ENCODE assay signal across 19 cellular contexts in genomic region chr1:42806593-42806992, GRCh38. TPM values are rescaled to one million over a fixed set of nuclear protein-coding genes. Genes with fewer than 3 reads are reported as not detected.
DNase-seq lines count a peak whose midpoint lies in the region; ATAC-seq and TF ChIP-seq lines count a peak whose summit lies in the region.
"Had no signal": no experiment of that assay in that cellular context is flagged by ENCODE, and none has a peak within 500 bp of the region (broad histone marks: within the 10 kb centered on the region; RNA-seq: fewer than 3 reads in every experiment).

No MANE protein-coding gene starts in this region.

- H3K4me3 ChIP-seq in CD4-positive, CD25-positive, alpha-beta regulatory T cell (ENCODE audit: low read depth, low read length), result peak overlapping the region; percentile 42
- H3K4me3 ChIP-seq in heart left ventricle (no peak overlapping the region), ascending aorta (no peak overlapping the region), ovary (no peak overlapping the region)
- H3K4me3 ChIP-seq: MG63, Peyer's patch had no signal

- H3K9me3 Mint-ChIP-seq in CD4-positive, CD25-positive, alpha-beta regulatory T cell, result peaks cover 0 to 2% (median 0%) of the 10 kb centered on the region in 7 donors

- peaks cover 29% of the 10 kb centered on the region for H3K36me3 Mint-ChIP-seq in CD4-positive, CD25-positive, alpha-beta regulatory T cell
- H3K36me3 Mint-ChIP-seq in T-helper 17 cell (ENCODE audit: low read depth), result peaks cover 4% of the 10 kb centered on the region

- H3K4me1 Mint-ChIP-seq in CD4-positive, CD25-positive, alpha-beta regulatory T cell, result peaks cover 14 to 42% (median 28%) of the 10 kb centered on the region in 4 donors
- peaks cover 8% of the 10 kb centered on the region for H3K4me1 Mint-ChIP-seq in T-helper 17 cell
- H3K4me1 Mint-ChIP-seq: H9 had no signal

- peak overlapping the region; percentile 13 to 57 (median 36) for H3K4me3 Mint-ChIP-seq in CD4-positive, CD25-positive, alpha-beta regulatory T cell
- no peak overlapping the region for H3K4me3 Mint-ChIP-seq in T-helper 17 cell
- H3K4me3 Mint-ChIP-seq: H9 had no signal

- DNase-seq in CD4-positive, CD25-positive, alpha-beta regulatory T cell, result no peak
- DNase-seq in EL (peak; percentile 56), T-helper 17 cell (no peak), myocyte (ENCODE audit: low read depth) (peak; percentile 56), heart left ventricle (no peak), ascending aorta (ENCODE audit: low spot score in 2 of 2) (no peak), ovary (no peak)
- DNase-seq: DMS79; H9; Kasumi-1; MG63; NCI-H1048; NCI-H1436 treated with DMSO at 0.1 percent for 48 hours; NCI-H2029; NCI-H446 treated with DMSO at 0.1 percent for 48 hours; NK-92 treated with Interleukin-12 subunit alpha and Interleukin-12 subunit beta, amount 100 ng/mL, for 24 hours; Peyer's patch had no signal

- peak overlapping the region; percentile 81 to 91 (median 83) for H3K27ac Mint-ChIP-seq in CD4-positive, CD25-positive, alpha-beta regulatory T cell
- peak overlapping the region; percentile 16 for H3K27ac Mint-ChIP-seq in T-helper 17 cell
- H3K27ac Mint-ChIP-seq: H9 had no signal

- H3K36me3 ChIP-seq in CD4-positive, CD25-positive, alpha-beta regulatory T cell (ENCODE audit: control insufficient read depth, insufficient read depth, low read length), result peaks cover 7% of the 10 kb centered on the region
- H3K36me3 ChIP-seq in heart left ventricle, result peaks cover 0 to 31% (median 9%) of the 10 kb centered on the region in 9 donors
- H3K36me3 ChIP-seq in ascending aorta, result peaks cover 3 to 9% of the 10 kb centered on the region in 2 donors
- no peaks in the 10 kb centered on the region for H3K36me3 ChIP-seq in ovary
- H3K36me3 ChIP-seq: MG63, Peyer's patch had no signal

- peak overlapping the region; percentile 68 for H3K27ac ChIP-seq in CD4-positive, CD25-positive, alpha-beta regulatory T cell (ENCODE audit: insufficient read depth, low read length, poor library complexity, severe bottlenecking)
- H3K27ac ChIP-seq in heart left ventricle (no peak overlapping the region), ascending aorta (no peak overlapping the region), ovary (no peak overlapping the region)
- H3K27ac ChIP-seq: Peyer's patch had no signal

- 86 to 92% (median 90%) methylated on average over 5 of the region's 5 CpGs for WGBS in heart left ventricle, 4 donors
- WGBS in ovary, 3 donors, result 58 to 63% (median 60%) methylated on average over 5 of the region's 5 CpGs

- H3K27me3 ChIP-seq in CD4-positive, CD25-positive, alpha-beta regulatory T cell (ENCODE audit: control insufficient read depth, insufficient read depth, low read length), result no peaks in the 10 kb centered on the region
- H3K27me3 ChIP-seq in heart left ventricle, result no peaks in the 10 kb centered on the region
- H3K27me3 ChIP-seq in ascending aorta, result no peaks in the 10 kb centered on the region
- no peaks in the 10 kb centered on the region for H3K27me3 ChIP-seq in ovary
- H3K27me3 ChIP-seq: MG63, Peyer's patch had no signal

- no peak for TF ChIP-seq EP300 in ovary (IDR thresholded peaks at IDR 0.05)

- no peak for ATAC-seq in CD4-positive, CD25-positive, alpha-beta regulatory T cell (ENCODE audit: low read depth in 2 of 2)
- no peak for ATAC-seq in T-helper 17 cell
- ATAC-seq in heart left ventricle, result no peak
- no peak for ATAC-seq in HG02798 (IDR thresholded peaks at IDR 0.05; ENCODE audit: poor library complexity, unreplicated experiment)
- ATAC-seq: Right ventricle myocardium inferior had no signal

- H3K27me3 Mint-ChIP-seq in CD4-positive, CD25-positive, alpha-beta regulatory T cell, result peaks cover 6% of the 10 kb centered on the region
- H3K27me3 Mint-ChIP-seq in T-helper 17 cell, result no peaks in the 10 kb centered on the region

- TF ChIP-seq POLR2A in heart left ventricle (IDR thresholded peaks at IDR 0.05) (no peak), ovary (IDR thresholded peaks at IDR 0.05) (no peak)

- intact Hi-C loops in heart left ventricle (cut with DNase I) (no loop called here), ascending aorta (cut with DNase I) (no loop called here), ovary (cut with DNase I) (no loop called here)

- no peak for TF ChIP-seq CTCF in heart left ventricle (IDR thresholded peaks at IDR 0.05)
- no peak for TF ChIP-seq CTCF in ascending aorta (IDR thresholded peaks at IDR 0.05)
- TF ChIP-seq CTCF in ovary (IDR thresholded peaks at IDR 0.05), result no peak

- H3K4me1 ChIP-seq in CD4-positive, CD25-positive, alpha-beta regulatory T cell (ENCODE audit: control insufficient read depth, insufficient read depth, low read length, poor library complexity, severe bottlenecking), result peaks cover 23% of the 10 kb centered on the region
- H3K4me1 ChIP-seq in heart left ventricle, result peaks cover 0 to 8% (median 0%) of the 10 kb centered on the region in 12 donors
- no peaks in the 10 kb centered on the region for H3K4me1 ChIP-seq in ascending aorta
- no peaks in the 10 kb centered on the region for H3K4me1 ChIP-seq in ovary (ENCODE audit: insufficient read depth)
- H3K4me1 ChIP-seq: Peyer's patch had no signal

- H3K9me3 ChIP-seq in CD4-positive, CD25-positive, alpha-beta regulatory T cell (ENCODE audit: control insufficient read depth in 2 of 2, low read length in 2 of 2), result no peaks in the 10 kb centered on the region
- H3K9me3 ChIP-seq in T-helper 17 cell (ENCODE audit: control insufficient read depth, low read length, poor library complexity, severe bottlenecking) (no peaks in the 10 kb centered on the region), heart left ventricle (no peaks in the 10 kb centered on the region), ascending aorta (no peaks in the 10 kb centered on the region), ovary (no peaks in the 10 kb centered on the region)
- H3K9me3 ChIP-seq: Peyer's patch had no signal

RNA-seq across cellular contexts. Expression of gene ERMAP, which starts 10.3 kb away (rescaled TPM):
- total RNA-seq in CD4-positive, CD25-positive, alpha-beta regulatory T cell, result 4.9 TPM
- 1 to 10 TPM; 2.8 to 4.1 (median 3.5) TPM for polyA plus RNA-seq in CD4-positive, CD25-positive, alpha-beta regulatory T cell
- total RNA-seq in T-helper 17 cell (1 to 10 TPM; 6.4 to 8.9 TPM), myocyte (15.1 and 15.9 TPM in 2 replicates), heart left ventricle (1 to 10 TPM; 2.2 to 8.2 (median 5.4) TPM), ascending aorta (0.11 TPM), ovary (10 to 100 TPM in 1 of 7 donors, 1 to 10 TPM in 6; 3.2 to 10.6 (median 7.7) TPM)
- polyA plus RNA-seq in myocyte (2012), result 9.4 TPM
- polyA plus RNA-seq in heart left ventricle (1 to 10 TPM; 2.6 to 2.8 TPM), ovary (10 to 100 TPM in 1 of 2 donors, 1 to 10 TPM in 1; 5.0 to 12.8 TPM)

RNA-seq across cellular contexts. Expression of gene SVBP, which starts 10.6 kb away (rescaled TPM):
- total RNA-seq in CD4-positive, CD25-positive, alpha-beta regulatory T cell, result 24.4 TPM
- polyA plus RNA-seq in CD4-positive, CD25-positive, alpha-beta regulatory T cell, result 100 to 1,000 TPM in 2 of 4 donors, 10 to 100 TPM in 2; 82.7 to 126 (median 98.9) TPM
- total RNA-seq in T-helper 17 cell (10 to 100 TPM; 16.9 to 18.8 TPM), myocyte (30.7 and 33.6 TPM in 2 replicates), heart left ventricle (10 to 100 TPM; 11.5 to 22.8 (median 15.8) TPM), ascending aorta (1.2 TPM), ovary (10 to 100 TPM; 20.8 to 56.6 (median 30.3) TPM)
- polyA plus RNA-seq in myocyte (2012), result 21.5 TPM
- polyA plus RNA-seq in heart left ventricle (10 to 100 TPM; 23.6 to 33.5 TPM), ovary (10 to 100 TPM; 39.6 to 45.6 TPM)

RNA-seq across cellular contexts. Expression of gene TMEM269, which starts 21.8 kb away (rescaled TPM):
- total RNA-seq in CD4-positive, CD25-positive, alpha-beta regulatory T cell, result 1.1 TPM
- under 1 TPM in 1 of 4 donors, not detected in 3; 0.12 TPM for polyA plus RNA-seq in CD4-positive, CD25-positive, alpha-beta regulatory T cell
- total RNA-seq in T-helper 17 cell (under 1 TPM; 0.42 to 0.47 TPM), myocyte (0.03 and 0.05 TPM in 2 replicates), heart left ventricle (under 1 TPM in 3 of 9 donors, not detected in 6; 0.06 to 0.19 (median 0.07) TPM), ascending aorta (not detected), ovary (under 1 TPM in 4 of 7 donors, not detected in 3; 0.12 to 0.62 (median 0.55) TPM)
- polyA plus RNA-seq in myocyte (2012), result 0.04 TPM
- polyA plus RNA-seq in heart left ventricle (not detected), ovary (under 1 TPM; 0.07 TPM)
- total RNA-seq: Peyer's patch, Right ventricle myocardium inferior had no signal

RNA-seq across cellular contexts. Expression of gene C1orf50, which starts 39.5 kb away (rescaled TPM):
- 14.3 TPM for total RNA-seq in CD4-positive, CD25-positive, alpha-beta regulatory T cell
- polyA plus RNA-seq in CD4-positive, CD25-positive, alpha-beta regulatory T cell, result 10 to 100 TPM in 1 of 4 donors, 1 to 10 TPM in 3; 3.8 to 12.7 (median 6.0) TPM
- total RNA-seq in T-helper 17 cell (10 to 100 TPM; 14.8 to 15.5 TPM), myocyte (7.9 and 12.5 TPM in 2 replicates), heart left ventricle (1 to 10 TPM; 3.0 to 9.2 (median 5.8) TPM), ascending aorta (0.64 TPM), ovary (10 to 100 TPM in 1 of 7 donors, 1 to 10 TPM in 6; 1.3 to 10.1 (median 5.8) TPM)
- 7.3 TPM for polyA plus RNA-seq in myocyte (2012)
- polyA plus RNA-seq in heart left ventricle (1 to 10 TPM; 4.0 to 4.5 TPM), ovary (10 to 100 TPM in 1 of 2 donors, 1 to 10 TPM in 1; 3.7 to 13.6 TPM)

RNA-seq across cellular contexts. Expression of gene P3H1, which starts 39.8 kb away (rescaled TPM):
- 30.4 TPM for total RNA-seq in CD4-positive, CD25-positive, alpha-beta regulatory T cell
- polyA plus RNA-seq in CD4-positive, CD25-positive, alpha-beta regulatory T cell, result 10 to 100 TPM; 12.6 to 16.3 (median 14.3) TPM
- total RNA-seq in T-helper 17 cell (10 to 100 TPM; 22.5 to 26.7 TPM), myocyte (53.0 and 57.3 TPM in 2 replicates), heart left ventricle (10 to 100 TPM in 4 of 9 donors, 1 to 10 TPM in 5; 6.9 to 27.9 (median 10.0) TPM), ascending aorta (72.2 TPM), ovary (10 to 100 TPM; 22.5 to 47.0 (median 39.4) TPM)
- polyA plus RNA-seq in myocyte (2012), result 139 TPM
- polyA plus RNA-seq in heart left ventricle (10 to 100 TPM; 10.7 to 17.6 TPM), ovary (10 to 100 TPM; 33.2 to 40.7 TPM)

Comparison
In these comparisons a context has a peak if more than half of its experiments do, and no peak if none do; other contexts are left out.
1. DNase-seq: peak in EL (single experiment) and myocyte (single experiment); none in CD4-positive, CD25-positive, alpha-beta regulatory T cell (0 of 3), T-helper 17 cell (0 of 3), heart left ventricle (0 of 5), ascending aorta (0 of 2) and ovary (0 of 5).